8 cellular contexts compared by ENCODE assay signal in the genomic region with DNA sequence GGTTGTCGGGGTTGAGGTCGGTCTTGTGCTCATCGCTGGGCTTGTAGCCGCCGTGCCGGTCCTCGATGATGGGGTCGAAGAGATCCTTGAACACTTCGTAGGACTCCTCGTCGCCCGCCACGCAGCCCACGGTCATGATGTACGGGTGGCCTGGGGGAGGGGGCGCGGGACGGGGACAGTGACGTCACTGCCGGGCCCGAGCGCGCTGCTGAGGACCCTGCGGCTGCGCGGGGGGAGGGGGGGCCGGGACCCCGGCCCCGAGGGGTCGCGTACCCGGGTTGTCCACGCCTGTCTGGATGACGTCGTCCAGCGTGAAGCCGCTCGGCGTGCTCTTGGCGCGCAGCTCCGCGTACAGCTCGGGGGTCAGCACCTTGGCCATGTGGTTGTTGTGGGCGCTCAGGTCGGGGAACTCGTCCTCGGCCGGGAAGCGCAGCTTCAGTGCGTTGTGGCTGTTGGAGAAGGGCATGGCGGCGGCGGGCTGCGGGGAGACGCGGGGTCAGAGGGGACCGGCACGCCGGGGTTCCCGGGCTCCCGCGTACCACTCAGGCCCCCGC. TPM values are rescaled to one million over a fixed set of nuclear protein-coding genes. Genes with fewer than 3 reads are reported as not detected.
A peak's percentile ranks its signal among the peaks of the same experiment; 100 is the strongest.
DNase-seq lines count a peak whose midpoint lies in the region; ATAC-seq, FAIRE-seq and TF ChIP-seq lines count a peak whose summit lies in the region.

No MANE protein-coding gene starts in this region.

- WGBS in stomach, 5 donors = 0 to 1% (median 0%) methylated on average over 1 to 64 of the region's 64 CpGs

- H3K36me3 ChIP-seq in iPS-20b (ENCODE audit: insufficient read depth, low read depth, low read length) (peaks cover 20% of the 10 kb centered on the region), stomach (peaks cover 6 to 13% (median 7%) of the 10 kb centered on the region in 4 donors)

- CTCF ChIA-PET in AG04449 (lab: Yijun Ruan, JAX) = interaction anchor here (0.8 to 11.0 kb wide), 5 partner anchors 7 to 77 kb away, joined by 3 to 368 read pairs (median 5); a partner anchor contains a TSS

- H3K4me3 ChIP-seq in AG04449 (ENCODE audit: low read depth, low read length) = peak overlapping the region; percentile 57
- H3K4me3 ChIP-seq in HL-60 (replicated peaks; ENCODE audit: insufficient read depth, low read length) = peak overlapping the region; percentile 35
- H3K4me3 ChIP-seq in iPS-20b (ENCODE audit: low read length) = peak overlapping the region; percentile 86
- peak overlapping the region; percentile 60 to 80 (median 68) for H3K4me3 ChIP-seq in stomach

- H3K9ac ChIP-seq in iPS-20b (ENCODE audit: low read depth, low read length) = peak overlapping the region; percentile 82

- H3K4me1 ChIP-seq in iPS-20b (ENCODE audit: insufficient read depth, low read length) (peaks cover 9% of the 10 kb centered on the region; the same call in 1 of the 2 replicates), stomach (peaks cover 65 to 94% (median 85%) of the 10 kb centered on the region in 4 donors)

- peaks cover 17% of the 10 kb centered on the region for H3K27me3 ChIP-seq in HL-60 (ENCODE audit: insufficient read depth, poor library complexity, severe bottlenecking)
- H3K27me3 ChIP-seq in iPS-20b (ENCODE audit: insufficient read depth, low read length) = peaks cover 28% of the 10 kb centered on the region
- peaks cover 0 to 33% (median 20%) of the 10 kb centered on the region in 3 donors for H3K27me3 ChIP-seq in stomach

- H3K27ac ChIP-seq in HL-60 (replicated peaks) (no peak overlapping the region), angular gyrus (ENCODE audit: low read depth, low read length) (peak overlapping the region; percentile 93), iPS-20b (ENCODE audit: low read length) (no peak overlapping the region), stomach (peak overlapping the region; percentile 75 to 94 (median 91))

- DNase-seq in AG04449 (ENCODE audit: low read depth, low spot score) (no peak), HL-60 (ENCODE audit: low read depth in 1 of 2, low spot score in 1 of 2) (no peak), stomach (no peak), urothelium cell line (ENCODE audit: low spot score) (no peak)

- no peak for TF ChIP-seq EP300 in stomach (IDR thresholded peaks at IDR 0.05)

- TF ChIP-seq CTCF in AG04449 (IDR thresholded peaks at IDR 0.05; ENCODE audit: insufficient read depth, low read length, missing control alignments) (no peak), HL-60 (IDR thresholded peaks at IDR 0.05; ENCODE audit: insufficient read depth, low read length) (no peak), stomach (IDR thresholded peaks at IDR 0.05) (no peak)

- no peak for ATAC-seq in GM21447 (IDR thresholded peaks at IDR 0.05; ENCODE audit: unreplicated experiment)
- ATAC-seq in GM18907 (IDR thresholded peaks at IDR 0.05; ENCODE audit: unreplicated experiment) = no peak

- TF ChIP-seq POLR2A in stomach (IDR thresholded peaks at IDR 0.05) = no peak

- POLR2A ChIA-PET in AG04449 (lab: Yijun Ruan, JAX) = interaction anchor here (1.0 kb wide), 2 partner anchors 19 to 30 kb away, joined by 3 to 4 read pairs; no protein-coding TSS in a partner anchor

- no peak for FAIRE-seq in urothelium cell line (lab: Jason Lieb, UNC)

- H3K9me3 ChIP-seq in iPS-20b (ENCODE audit: insufficient read depth, low read depth, low read length) (no peaks in the 10 kb centered on the region), stomach (no peaks in the 10 kb centered on the region)

- intact Hi-C loops in stomach (cut with DNase I; ENCODE audit: low total_unique reads) = no loop called here

RNA-seq across cellular contexts. Expression of a gene that starts 0.5 kb away (rescaled TPM):
- total RNA-seq in stomach = 1,000 to 10,000 TPM in 1 of 5 donors, 100 to 1,000 TPM in 4; 216 to 1,146 (median 643) TPM
- polyA plus RNA-seq in stomach = 1,000 to 10,000 TPM in 1 of 3 donors, 100 to 1,000 TPM in 2; 778 to 1,091 (median 976) TPM

RNA-seq across cellular contexts. Expression of a gene that starts 6.9 kb away (rescaled TPM):
- total RNA-seq in stomach = 10 to 100 TPM in 4 of 5 donors, 1 to 10 TPM in 1; 5.5 to 39.7 (median 18.5) TPM
- polyA plus RNA-seq in stomach = 10 to 100 TPM in 2 of 3 donors, 1 to 10 TPM in 1; 9.0 to 16.9 (median 14.8) TPM

RNA-seq across cellular contexts. Expression of a gene that starts 40.4 kb away (rescaled TPM):
- total RNA-seq in stomach = 100 to 1,000 TPM in 1 of 5 donors, 10 to 100 TPM in 3, 1 to 10 TPM in 1; 4.3 to 207 (median 24.3) TPM
- 10 to 100 TPM in 2 of 3 donors, 1 to 10 TPM in 1; 7.5 to 11.6 (median 10.8) TPM for polyA plus RNA-seq in stomach

RNA-seq across cellular contexts. Expression of a gene that starts 40.7 kb away (rescaled TPM):
- total RNA-seq in stomach = 10 to 100 TPM in 3 of 5 donors, 1 to 10 TPM in 2; 6.4 to 21.4 (median 14.9) TPM
- polyA plus RNA-seq in stomach = 10 to 100 TPM; 42.8 to 96.5 (median 48.4) TPM

Comparison
In these comparisons a context has a peak if more than half of its experiments do, and no peak if none do; other contexts are left out.
1. H3K4me3 ChIP-seq: peak in every context shown above with its lines; median percentile 86 in iPS-20b; 68 in stomach; 57 in AG04449; 35 in HL-60.
2. H3K27ac ChIP-seq: peak in angular gyrus (single experiment) and stomach (5 of 5); none in HL-60 (single experiment) and iPS-20b (single experiment).